ENCODE assay signal across 7 cellular contexts in the genomic region with DNA sequence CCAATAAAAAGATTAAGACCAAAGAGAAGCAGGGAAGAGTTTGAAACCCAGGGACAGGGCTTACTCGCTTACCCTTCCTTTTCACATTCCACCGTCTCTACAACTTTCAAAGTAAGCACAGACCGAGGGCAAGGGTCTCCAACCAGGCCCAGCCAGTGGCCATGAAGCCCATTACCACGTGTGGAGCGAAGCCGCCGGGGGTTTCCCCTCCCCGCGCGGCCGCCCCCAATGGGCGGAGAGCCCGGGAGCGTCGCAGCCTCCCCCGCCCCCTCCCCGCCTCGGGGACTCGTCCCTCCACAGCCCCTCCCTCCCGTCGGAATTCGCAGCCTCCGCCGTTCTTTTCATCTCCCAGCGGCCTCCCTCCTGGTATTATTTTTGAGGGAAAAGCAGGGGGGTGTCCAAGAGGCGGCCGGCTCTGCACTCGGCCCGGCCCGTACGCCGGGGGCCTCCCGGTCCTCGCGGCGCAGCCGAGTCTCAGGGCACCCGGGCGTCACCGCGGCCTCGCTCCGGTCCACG. TPM values are rescaled to one million over a fixed set of nuclear protein-coding genes. Genes with fewer than 3 reads are reported as not detected.
DNase-seq lines count a peak whose midpoint lies in the region; ATAC-seq and TF ChIP-seq lines count a peak whose summit lies in the region.

No MANE protein-coding gene starts in this region.

- H3K27me3 ChIP-seq in kidney epithelial cell (ENCODE audit: control insufficient read depth, insufficient read depth, low read length) = no peaks in the 10 kb centered on the region

- ATAC-seq in GM18502 (IDR thresholded peaks at IDR 0.05; ENCODE audit: poor library complexity, unreplicated experiment) = peak; percentile 35
- ATAC-seq in HG02852 (IDR thresholded peaks at IDR 0.05; ENCODE audit: unreplicated experiment) = peak; percentile 33

- H3K4me3 ChIP-seq in kidney epithelial cell (ENCODE audit: low read depth, low read length) = peak overlapping the region; percentile 98

- peak; percentile 11 for DNase-seq in NCI-H2081 treated with DMSO at 0.1 percent for 48 hours (lab: John Stamatoyannopoulos, UW)
- DNase-seq in activated CD4-positive, alpha-beta T cell treated with anti-CD3 and anti-CD28 coated beads for 24 hours (ENCODE audit: low read depth in 2 of 2) = peak; percentile 69 to 72
- peak; percentile 45 for DNase-seq in cerebellum (ENCODE audit: low spot score)
- no peak for DNase-seq in kidney epithelial cell (ENCODE audit: low read depth)
- DNase-seq in stimulated activated CD4-positive, alpha-beta T cell treated with anti-CD3 and anti-CD28 coated beads, Interleukin-1b, Interleukin-23, amount 100 ng/mL, for 1 hour (ENCODE audit: low read depth in 2 of 2) = peak; percentile 45 to 71

- no peak for TF ChIP-seq CTCF in kidney epithelial cell (IDR thresholded peaks at IDR 0.05; ENCODE audit: insufficient read depth, low read length, poor library complexity, severe bottlenecking)

- no peaks in the 10 kb centered on the region for H3K36me3 ChIP-seq in kidney epithelial cell (ENCODE audit: control insufficient read depth, insufficient read depth, low read length)

RNA-seq across cellular contexts. Expression of a gene that starts 0.7 kb away (rescaled TPM):
- 217 TPM for total RNA-seq in cerebellum
- 500 and 574 TPM in 2 replicates for total RNA-seq in kidney epithelial cell

RNA-seq across cellular contexts. Expression of a gene that starts 52.2 kb away (rescaled TPM):
- total RNA-seq in cerebellum = 20.3 TPM
- 111 and 113 TPM in 2 replicates for total RNA-seq in kidney epithelial cell
